Comparison of ENCODE assay signal across 9 cellular contexts in the genomic region with DNA sequence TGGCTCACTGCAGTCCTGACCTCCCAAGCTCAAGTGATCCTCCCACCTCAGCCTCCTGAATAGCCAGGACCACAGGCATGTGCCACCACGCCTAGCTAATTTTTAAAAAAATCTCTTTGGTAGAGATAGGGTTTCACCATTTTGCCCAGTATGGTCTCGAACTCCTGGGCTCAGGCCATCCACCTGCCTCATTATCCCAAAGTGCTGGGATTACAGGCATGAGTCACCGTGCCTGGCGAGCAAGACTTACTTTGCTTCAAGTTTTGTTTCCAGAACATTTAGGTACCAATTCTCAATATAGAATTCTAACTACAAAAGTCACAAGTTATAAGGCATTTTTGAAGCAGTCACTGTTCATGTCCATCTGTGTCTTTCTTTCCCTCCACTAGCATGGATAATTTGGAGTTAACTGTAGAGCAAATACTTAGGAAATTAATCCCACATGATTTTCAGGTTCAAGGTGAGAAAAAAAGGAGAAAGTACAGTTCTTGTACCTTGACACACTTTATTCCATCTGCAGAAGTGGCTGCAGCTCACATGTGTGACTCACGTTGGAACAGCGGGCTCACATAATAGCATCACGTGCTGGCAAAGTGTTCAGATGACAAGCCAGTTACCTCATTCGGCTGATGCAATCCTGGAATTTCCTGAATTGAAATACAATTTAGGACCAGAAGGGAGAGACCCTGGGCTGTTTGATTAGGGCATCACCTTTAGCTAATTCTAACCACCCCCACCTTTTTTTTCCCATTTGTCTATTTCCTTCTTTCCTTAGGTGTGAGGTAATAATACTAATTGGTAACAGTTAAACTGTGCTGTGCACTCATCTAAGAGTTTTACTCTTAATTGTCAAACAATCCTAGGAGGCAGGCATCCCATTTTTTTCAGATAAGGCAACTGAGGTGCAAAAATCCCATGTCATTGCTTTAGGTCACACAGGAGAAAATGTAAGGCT. TPM values are rescaled to one million over a fixed set of nuclear protein-coding genes. Genes with fewer than 3 reads are reported as not detected.
DNase-seq lines count a peak whose midpoint lies in the region; ATAC-seq, FAIRE-seq and TF ChIP-seq lines count a peak whose summit lies in the region.
"Had no signal": no experiment of that assay in that cellular context is flagged by ENCODE, and none has a peak within 500 bp of the region (broad histone marks: within the 10 kb centered on the region; RNA-seq: fewer than 3 reads in every experiment).

No MANE protein-coding gene starts in this region.

- no peak for FAIRE-seq in small intestine (lab: Jason Lieb, UNC)

- intact Hi-C loops in heart right ventricle (cut with DNase I), result loop anchor here in 2 of 10 donors (5.0 kb wide), 1 partner anchor 48 kb away; a partner anchor contains a TSS

- H3K9me3 ChIP-seq in BE2C (no peaks in the 10 kb centered on the region), T-helper 17 cell (ENCODE audit: control insufficient read depth, low read length, poor library complexity, severe bottlenecking) (peaks cover 2% of the 10 kb centered on the region), heart right ventricle (no peaks in the 10 kb centered on the region), small intestine (ENCODE audit: control insufficient read depth, low read depth) (no peaks in the 10 kb centered on the region)

- no peak for TF ChIP-seq CTCF in BE2C (IDR thresholded peaks at IDR 0.05; ENCODE audit: low read depth, low read length)
- TF ChIP-seq CTCF in heart right ventricle (IDR thresholded peaks at IDR 0.05), result no peak

- peaks cover 27% of the 10 kb centered on the region for H3K4me1 Mint-ChIP-seq in T-helper 17 cell

- H3K4me3 ChIP-seq in BE2C (ENCODE audit: low read depth, low read length) (no peak overlapping the region), heart right ventricle (no peak overlapping the region), small intestine (ENCODE audit: low read depth in 1 of 2, low read length in 2 of 2) (no peak overlapping the region), H7 (ENCODE audit: insufficient read depth, low read depth, low read length) (no peak overlapping the region)

- DNase-seq in BE2C, result peak; percentile 61
- DNase-seq in HS-27A (ENCODE audit: low read depth), result peak; percentile 84
- no peak for DNase-seq in T-helper 17 cell
- peak; percentile 13 to 51 for DNase-seq in heart right ventricle
- peak; percentile 87 for DNase-seq in small intestine
- DNase-seq in H7, result no peak
- DNase-seq in DMS79 (lab: John Stamatoyannopoulos, UW), result no peak

- H3K36me3 ChIP-seq in BE2C (no peaks in the 10 kb centered on the region), heart right ventricle (no peaks in the 10 kb centered on the region), small intestine (ENCODE audit: control insufficient read depth in 2 of 2, insufficient read depth in 2 of 2, low read length in 2 of 2) (no peaks in the 10 kb centered on the region), H7 (replicated peaks; ENCODE audit: control insufficient read depth, insufficient read depth, low read length) (no peaks in the 10 kb centered on the region)

- no peaks in the 10 kb centered on the region for H3K27me3 Mint-ChIP-seq in T-helper 17 cell
- H3K27me3 Mint-ChIP-seq: central memory CD8-positive, alpha-beta T cell had no signal

- H3K36me3 Mint-ChIP-seq in T-helper 17 cell (ENCODE audit: low read depth), result peaks cover 7% of the 10 kb centered on the region

- H3K27ac Mint-ChIP-seq in T-helper 17 cell, result peak overlapping the region; percentile 99

- 46 to 57% methylated on average over 8 of the region's 8 CpGs for WGBS in heart right ventricle, 2 donors
- 19 to 49% (median 36%) methylated on average over 8 of the region's 8 CpGs for WGBS in small intestine, 3 donors

- ATAC-seq in T-helper 17 cell, result no peak
- ATAC-seq in heart right ventricle, result peak; percentile 63 to 89 (median 76)
- no peak for ATAC-seq in HG03439 (IDR thresholded peaks at IDR 0.05; ENCODE audit: unreplicated experiment)

- H3K4me3 Mint-ChIP-seq in T-helper 17 cell, result no peak overlapping the region
- H3K4me3 Mint-ChIP-seq: central memory CD8-positive, alpha-beta T cell had no signal

- H3K27me3 ChIP-seq in BE2C (no peaks in the 10 kb centered on the region), heart right ventricle (no peaks in the 10 kb centered on the region), small intestine (ENCODE audit: control insufficient read depth in 2 of 2, insufficient read depth in 2 of 2, low read length in 2 of 2) (no peaks in the 10 kb centered on the region), H7 (ENCODE audit: control insufficient read depth, insufficient read depth, low read length) (no peaks in the 10 kb centered on the region)

- H3K4me1 ChIP-seq in BE2C (peaks cover 10% of the 10 kb centered on the region), heart right ventricle (peaks cover 0 to 20% (median 13%) of the 10 kb centered on the region in 9 donors), small intestine (ENCODE audit: control insufficient read depth in 2 of 2, insufficient read depth in 1 of 2, low read depth in 1 of 2, low read length in 1 of 2) (peaks cover 4 to 6% of the 10 kb centered on the region in 2 donors)

- H3K27ac ChIP-seq in heart right ventricle (peak overlapping the region in 4 of 10 donors; percentile 10 to 49 (median 24)), small intestine (ENCODE audit: low read depth in 1 of 2, low read length in 1 of 2) (peak overlapping the region; percentile 35 to 48)

RNA-seq across cellular contexts. Expression of a gene that starts 46.9 kb away (rescaled TPM):
- polyA plus RNA-seq in BE2C (2012; ENCODE audit: insufficient read depth, insufficient read length, low read depth), result 8.6 TPM
- total RNA-seq in T-helper 17 cell, result 10 to 100 TPM in 1 of 2 donors, 1 to 10 TPM in 1; 7.2 to 11.1 TPM
- total RNA-seq in heart right ventricle, result 10 to 100 TPM in 3 of 10 donors, 1 to 10 TPM in 7; 6.8 to 11.5 (median 8.9) TPM
- 1 to 10 TPM; 3.5 to 4.9 TPM for polyA plus RNA-seq in heart right ventricle
- polyA plus RNA-seq in small intestine, result 10 to 100 TPM in 1 of 3 donors, 1 to 10 TPM in 2; 5.6 to 10.5 (median 7.3) TPM
- total RNA-seq in H7 (2014; rRNA removed; shearing (Covaris generic)), result 3.7 and 4.1 TPM in 2 replicates

Comparison
In these comparisons a context has a peak if more than half of its experiments do, and no peak if none do; other contexts are left out.
1. DNase-seq: peak in BE2C (single experiment), HS-27A (single experiment), heart right ventricle (2 of 2) and small intestine (single experiment); none in T-helper 17 cell (0 of 3), H7 (single experiment) and DMS79 (single experiment).
2. ATAC-seq: peak in heart right ventricle (8 of 8); none in T-helper 17 cell (single experiment) and HG03439 (single experiment).